Comparison of ENCODE assay signal across 10 cellular contexts in genomic region chr11:18329196-18329870, GRCh38. TPM values are rescaled to one million over a fixed set of nuclear protein-coding genes. Genes with fewer than 3 reads are reported as not detected.
DNase-seq lines count a peak whose midpoint lies in the region; ATAC-seq and TF ChIP-seq lines count a peak whose summit lies in the region.
"Had no signal": no experiment of that assay in that cellular context is flagged by ENCODE, and none has a peak within 500 bp of the region (broad histone marks: within the 10 kb centered on the region; RNA-seq: fewer than 3 reads in every experiment).

No MANE protein-coding gene starts in this region.

- DNase-seq in Caco-2 (no peak), epithelial cell of esophagus (ENCODE audit: low read depth) (peak; percentile 77), superior temporal gyrus (ENCODE audit: extremely low spot score) (no peak), NCI-H1092 treated with DMSO at 0.1 percent for 48 hours (lab: John Stamatoyannopoulos, UW) (no peak), NCI-H446 treated with DMSO at 0.1 percent for 48 hours (lab: John Stamatoyannopoulos, UW) (no peak)
- DNase-seq in stimulated activated CD4-positive, alpha-beta T cell treated with anti-CD3 and anti-CD28 coated beads, Interleukin-12 subunit alpha, Interleukin-12 subunit beta, amount 100 ng/mL, for 4 hours: no peak
- DNase-seq: brain microvascular endothelial cell had no signal

- H3K4me3 Mint-ChIP-seq in Caco-2 (ENCODE audit: unreplicated experiment): no peak overlapping the region

- no TSS peak for BruUV-seq in Caco-2 (replicated peaks; lab: Mats Ljungman, UMichigan)

- H3K79me2 ChIP-seq in KMS-11 (ENCODE audit: insufficient read depth, low read depth): peaks cover 68% of the 10 kb centered on the region

- H3K27ac ChIP-seq in KMS-11: peak overlapping the region; percentile 69; the same call in 1 of the 2 replicates
- H3K27ac ChIP-seq: brain microvascular endothelial cell had no signal

- POLR2A ChIA-PET in Caco-2 (lab: Charles Lee): no interaction called here

- CTCF ChIA-PET in Caco-2 (lab: Charles Lee): no interaction called here

- H3K9me3 ChIP-seq in Caco-2: no peaks in the 10 kb centered on the region

- H3K27me3 ChIP-seq in Caco-2 (replicated peaks; ENCODE audit: control insufficient read depth, insufficient read depth, low read length) (no peaks in the 10 kb centered on the region), KMS-11 (ENCODE audit: insufficient read depth, low read depth) (no peaks in the 10 kb centered on the region)
- H3K27me3 ChIP-seq: brain microvascular endothelial cell had no signal

- H3K27ac Mint-ChIP-seq in Caco-2 (ENCODE audit: unreplicated experiment): peak overlapping the region; percentile 9

- no peaks in the 10 kb centered on the region for H3K27me3 Mint-ChIP-seq in Caco-2 (ENCODE audit: insufficient read depth, unreplicated experiment)

- intact Hi-C loops in Caco-2 (cut with micrococcal nuclease; ENCODE audit: unreplicated experiment): no loop called here

- H3K4me3 ChIP-seq in Caco-2 (ENCODE audit: low read depth, low read length) (no peak overlapping the region), KMS-11 (IDR thresholded peaks at IDR 0.05; ENCODE audit: insufficient read depth, low read depth, low read length) (no peak overlapping the region), epithelial cell of esophagus (ENCODE audit: low read length) (peak overlapping the region; percentile 10)

- peaks cover 59% of the 10 kb centered on the region for H3K36me3 Mint-ChIP-seq in Caco-2 (ENCODE audit: insufficient read depth, unreplicated experiment)

- no peaks in the 10 kb centered on the region; the same call in 1 of the 2 replicates for H3K36me3 ChIP-seq in Caco-2 (ENCODE audit: control insufficient read depth, insufficient read depth, low read length)
- no peaks in the 10 kb centered on the region for H3K36me3 ChIP-seq in KMS-11 (ENCODE audit: insufficient read depth)

- no peak for TF ChIP-seq CTCF in Caco-2 (IDR thresholded peaks at IDR 0.05; ENCODE audit: insufficient read depth in 1 of 2, low read depth in 1 of 2, low read length in 1 of 2, severe bottlenecking in 1 of 2, unreplicated experiment in 1 of 2)
- no peak for TF ChIP-seq CTCF in KMS-11 (conservative IDR thresholded peaks at IDR 0.05; ENCODE audit: low read depth, low read length)
- no peak for TF ChIP-seq CTCF in epithelial cell of esophagus (IDR thresholded peaks at IDR 0.05; ENCODE audit: insufficient read depth, low read depth, low read length, missing control alignments)

- peaks cover 10% of the 10 kb centered on the region for H3K4me1 Mint-ChIP-seq in Caco-2 (ENCODE audit: low read depth, unreplicated experiment)

- no peaks in the 10 kb centered on the region for H3K9me3 Mint-ChIP-seq in Caco-2 (ENCODE audit: unreplicated experiment)

- peak; percentile 51 for ATAC-seq in GM19467 (IDR thresholded peaks at IDR 0.05; ENCODE audit: unreplicated experiment)
- ATAC-seq: Panc1 had no signal

- H4K20me1 ChIP-seq in KMS-11 (ENCODE audit: insufficient read depth): no peaks in the 10 kb centered on the region

- no peaks in the 10 kb centered on the region for H3K4me1 ChIP-seq in Caco-2
- H3K4me1 ChIP-seq in KMS-11 (ENCODE audit: low read depth, poor library complexity, severe bottlenecking): peaks cover 89% of the 10 kb centered on the region

- peak overlapping the region; percentile 71 for H3K4me2 ChIP-seq in KMS-11

- H3K9ac ChIP-seq in KMS-11: no peak overlapping the region

- no peak overlapping the region for H2AFZ ChIP-seq in KMS-11 (ENCODE audit: low read depth)

RNA-seq across cellular contexts. Expression of gene GTF2H1, which starts 7.0 kb away (rescaled TPM):
- total RNA-seq in Caco-2 (2022): 63.0 and 72.0 TPM in 2 replicates

RNA-seq across cellular contexts. Expression of gene HPS5, which starts 7.4 kb away (rescaled TPM):
- total RNA-seq in Caco-2 (2022): 17.5 TPM in 2 replicates
